15 cellular contexts compared by ENCODE assay signal in genomic region chr16:11341371-11341770, GRCh38. TPM values are rescaled to one million over a fixed set of nuclear protein-coding genes. Genes with fewer than 3 reads are reported as not detected.
DNase-seq lines count a peak whose midpoint lies in the region; ATAC-seq and TF ChIP-seq lines count a peak whose summit lies in the region.
"Had no signal": no experiment of that assay in that cellular context is flagged by ENCODE, and none has a peak within 500 bp of the region (broad histone marks: within the 10 kb centered on the region; RNA-seq: fewer than 3 reads in every experiment).

No MANE protein-coding gene starts in this region.

- peak overlapping the region; percentile 4 for H3K27ac Mint-ChIP-seq in activated naive CD8-positive, alpha-beta T cell treated with anti-CD3 and anti-CD28 coated beads, Interleukin-2, amount 10 ng/mL, durations not matched to agents 7 days and 5 days
- H3K27ac Mint-ChIP-seq in activated naive CD8-positive, alpha-beta T cell treated with anti-CD3 and anti-CD28 coated beads, Interleukin-2, amount 50 U/mL, for 24 hours = no peak overlapping the region
- H3K27ac Mint-ChIP-seq in WTC11 = peak overlapping the region; percentile 84; the same call in 1 of the 2 replicates
- no peak overlapping the region for H3K27ac Mint-ChIP-seq in neural crest cell (ENCODE audit: unreplicated experiment)

- no peak for DNase-seq in activated naive CD8-positive, alpha-beta T cell treated with anti-CD3 and anti-CD28 coated beads, Interleukin-2, amount 10 ng/mL, durations not matched to agents 7 days and 5 days
- no peak for DNase-seq in activated naive CD8-positive, alpha-beta T cell treated with anti-CD3 and anti-CD28 coated beads, Interleukin-2, amount 50 U/mL, for 24 hours
- DNase-seq in WTC11 (ENCODE audit: low spot score) = no peak
- DNase-seq in neural crest cell (ENCODE audit: low read depth, low spot score) = no peak
- DNase-seq in caudate nucleus (lab: John Stamatoyannopoulos, UW) = no peak
- DNase-seq in foreskin keratinocyte = no peak
- no peak for DNase-seq in NCI-H524 treated with DMSO at 0.1 percent for 48 hours (lab: John Stamatoyannopoulos, UW)
- DNase-seq: 8988T, AML-193, DMS53, GF-D8, IMR-90 had no signal

- H3K27me3 ChIP-seq in foreskin keratinocyte = no peaks in the 10 kb centered on the region
- H3K27me3 ChIP-seq: BLaER1 had no signal

- H3K4me1 Mint-ChIP-seq in activated naive CD8-positive, alpha-beta T cell treated with anti-CD3 and anti-CD28 coated beads, Interleukin-2, amount 10 ng/mL, durations not matched to agents 7 days and 5 days = peaks cover 27% of the 10 kb centered on the region
- H3K4me1 Mint-ChIP-seq in activated naive CD8-positive, alpha-beta T cell treated with anti-CD3 and anti-CD28 coated beads, Interleukin-2, amount 50 U/mL, for 24 hours = peaks cover 26% of the 10 kb centered on the region
- H3K4me1 Mint-ChIP-seq in WTC11 = peaks cover 44% of the 10 kb centered on the region
- H3K4me1 Mint-ChIP-seq in neural crest cell = peaks cover 5% of the 10 kb centered on the region

- H3K27ac ChIP-seq in caudate nucleus (ENCODE audit: low read depth, low read length) (no peak overlapping the region), foreskin keratinocyte (no peak overlapping the region)
- H3K27ac ChIP-seq: BLaER1, HL-60 had no signal

- ATAC-seq in activated naive CD8-positive, alpha-beta T cell treated with anti-CD3 and anti-CD28 coated beads, Interleukin-2, amount 10 ng/mL, durations not matched to agents 7 days and 5 days (ENCODE audit: low read depth) = no peak
- ATAC-seq in activated naive CD8-positive, alpha-beta T cell treated with anti-CD3 and anti-CD28 coated beads, Interleukin-2, amount 50 U/mL, for 24 hours = no peak
- ATAC-seq in WTC11 (no peak), foreskin keratinocyte (no peak)
- ATAC-seq: HCT116 had no signal

- H3K9me3 Mint-ChIP-seq in activated naive CD8-positive, alpha-beta T cell treated with anti-CD3 and anti-CD28 coated beads, Interleukin-2, amount 10 ng/mL, durations not matched to agents 7 days and 5 days = no peaks in the 10 kb centered on the region
- H3K9me3 Mint-ChIP-seq in activated naive CD8-positive, alpha-beta T cell treated with anti-CD3 and anti-CD28 coated beads, Interleukin-2, amount 50 U/mL, for 24 hours = no peaks in the 10 kb centered on the region
- H3K9me3 Mint-ChIP-seq in WTC11 = peaks cover 11% of the 10 kb centered on the region; the same call in 1 of the 2 replicates
- peaks cover 3% of the 10 kb centered on the region for H3K9me3 Mint-ChIP-seq in neural crest cell

- H3K36me3 Mint-ChIP-seq in activated naive CD8-positive, alpha-beta T cell treated with anti-CD3 and anti-CD28 coated beads, Interleukin-2, amount 10 ng/mL, durations not matched to agents 7 days and 5 days = peaks cover 9% of the 10 kb centered on the region
- peaks cover 3% of the 10 kb centered on the region for H3K36me3 Mint-ChIP-seq in activated naive CD8-positive, alpha-beta T cell treated with anti-CD3 and anti-CD28 coated beads, Interleukin-2, amount 50 U/mL, for 24 hours (ENCODE audit: low read depth)
- H3K36me3 Mint-ChIP-seq in WTC11 (peaks cover 21% of the 10 kb centered on the region), neural crest cell (ENCODE audit: low read depth) (no peaks in the 10 kb centered on the region)

- H3K4me3 Mint-ChIP-seq in activated naive CD8-positive, alpha-beta T cell treated with anti-CD3 and anti-CD28 coated beads, Interleukin-2, amount 10 ng/mL, durations not matched to agents 7 days and 5 days = no peak overlapping the region
- no peak overlapping the region for H3K4me3 Mint-ChIP-seq in activated naive CD8-positive, alpha-beta T cell treated with anti-CD3 and anti-CD28 coated beads, Interleukin-2, amount 50 U/mL, for 24 hours
- H3K4me3 Mint-ChIP-seq in WTC11 = no peak overlapping the region
- peak overlapping the region; percentile 1 for H3K4me3 Mint-ChIP-seq in neural crest cell

- H3K27me3 Mint-ChIP-seq in activated naive CD8-positive, alpha-beta T cell treated with anti-CD3 and anti-CD28 coated beads, Interleukin-2, amount 10 ng/mL, durations not matched to agents 7 days and 5 days = no peaks in the 10 kb centered on the region
- no peaks in the 10 kb centered on the region for H3K27me3 Mint-ChIP-seq in activated naive CD8-positive, alpha-beta T cell treated with anti-CD3 and anti-CD28 coated beads, Interleukin-2, amount 50 U/mL, for 24 hours
- H3K27me3 Mint-ChIP-seq in WTC11 (ENCODE audit: low read depth) = no peaks in the 10 kb centered on the region
- no peaks in the 10 kb centered on the region for H3K27me3 Mint-ChIP-seq in neural crest cell (ENCODE audit: low read depth)

- CTCF ChIA-PET in WTC11 (lab: Charles Lee) = interaction anchor here (0.6 to 1.2 kb wide), 4 partner anchors 12 to 85 kb away, joined by 3 to 4 read pairs (median 3); partner anchors contain the start of gene SOCS1

- POLR2A ChIA-PET in activated naive CD8-positive, alpha-beta T cell treated with anti-CD3 and anti-CD28 coated beads, Interleukin-2, amount 10 ng/mL, durations not matched to agents 7 days and 5 days (lab: Charles Lee) = interaction anchor here (0.6 to 1.3 kb wide), 3 partner anchors 12 to 19 kb away, joined by 3 to 5 read pairs (median 4); no protein-coding TSS in a partner anchor
- POLR2A ChIA-PET in WTC11 (lab: Charles Lee) = interaction anchor here (0.8 kb wide), 1 partner anchor 86 kb away, joined by 3 read pairs; the partner anchor contains the start of gene SOCS1

- no peak for TF ChIP-seq CTCF in WTC11 (IDR thresholded peaks at IDR 0.05)
- no peak for TF ChIP-seq CTCF in neural crest cell (conservative IDR thresholded peaks at IDR 0.05)
- no peak for TF ChIP-seq CTCF in foreskin keratinocyte (conservative IDR thresholded peaks at IDR 0.05)

- no peaks in the 10 kb centered on the region for H3K4me1 ChIP-seq in foreskin keratinocyte

TF ChIP-seq in WTC11, 78 proteins besides CTCF, POLR2A, EP300 and RAD21:
- TF ChIP-seq NFATC4 (CRISPR knock-in tag; IDR thresholded peaks at IDR 0.05) = no peak
- TF ChIP-seq JUN (CRISPR knock-in tag; IDR thresholded peaks at IDR 0.05) = no peak
- no peak for TF ChIP-seq ZNF281 (CRISPR knock-in tag; IDR thresholded peaks at IDR 0.05)
- no peak for TF ChIP-seq MXD4 (CRISPR knock-in tag; IDR thresholded peaks at IDR 0.05; ENCODE audit: borderline replicate concordance)
- TF ChIP-seq OVOL2 (CRISPR knock-in tag; IDR thresholded peaks at IDR 0.05; ENCODE audit: borderline replicate concordance) = no peak
- no peak for TF ChIP-seq USF2 (CRISPR knock-in tag; IDR thresholded peaks at IDR 0.05)
- TF ChIP-seq SP1 (CRISPR knock-in tag; conservative IDR thresholded peaks at IDR 0.05) = no peak
- no peak for TF ChIP-seq SMAD3 (CRISPR knock-in tag; IDR thresholded peaks at IDR 0.05; ENCODE audit: borderline replicate concordance)
- no peak for TF ChIP-seq ZNF219 (CRISPR knock-in tag; IDR thresholded peaks at IDR 0.05; ENCODE audit: borderline replicate concordance)
- TF ChIP-seq ZNF396 (CRISPR knock-in tag; IDR thresholded peaks at IDR 0.05; ENCODE audit: borderline replicate concordance) = no peak
- no peak for TF ChIP-seq ATF1 (CRISPR knock-in tag; IDR thresholded peaks at IDR 0.05)
- no peak for TF ChIP-seq CREB1 (CRISPR knock-in tag; IDR thresholded peaks at IDR 0.05)

RNA-seq across cellular contexts. Expression of gene RMI2, which starts 3.9 kb away (rescaled TPM):
- 10 to 100 TPM; 89.8 to 93.0 TPM for total RNA-seq in activated naive CD8-positive, alpha-beta T cell treated with anti-CD3 and anti-CD28 coated beads, Interleukin-2, amount 10 ng/mL, durations not matched to agents 7 days and 5 days
- total RNA-seq in WTC11 (2021) = 77.2 to 83.4 TPM (median 79.0 TPM) in 3 replicates
- total RNA-seq in neural crest cell = 39.6 and 41.9 TPM in 2 replicates
- 20.9 and 23.1 TPM in 2 replicates for total RNA-seq in foreskin keratinocyte
- 25.0 and 29.0 TPM in 2 replicates for polyA plus RNA-seq in foreskin keratinocyte

Comparison
In these comparisons a context has a peak if more than half of its experiments do, and no peak if none do; other contexts are left out.
1. H3K27ac Mint-ChIP-seq: peak in activated naive CD8-positive, alpha-beta T cell treated with anti-CD3 and anti-CD28 coated beads, Interleukin-2, amount 10 ng/mL, durations not matched to agents 7 days and 5 days (single experiment) and WTC11 (single experiment); none in activated naive CD8-positive, alpha-beta T cell treated with anti-CD3 and anti-CD28 coated beads, Interleukin-2, amount 50 U/mL, for 24 hours (single experiment) and neural crest cell (single experiment).